In genomic region chr7:86469680-86470295, GRCh38 we compare ENCODE assay signal across 8 cellular contexts.
A peak's percentile ranks its signal among the peaks of the same experiment; 100 is the strongest.
DNase-seq lines count a peak whose midpoint lies in the region; ATAC-seq and TF ChIP-seq lines count a peak whose summit lies in the region.

No MANE protein-coding gene starts in this region.

- DNase-seq in heart left ventricle (peak in 1 of 5 donors; percentile 7), Right ventricle myocardium inferior (ENCODE audit: missing footprints) (no peak), H9 (peak; percentile 84), Karpas-422 (peak; percentile 91), amygdala (lab: John Stamatoyannopoulos, UW) (peak in 49 of 56 donors; percentile 0 to 82 (median 28)), iPS DF 19.7 (ENCODE audit: low read depth, low spot score) (peak; percentile 77)
- DNase-seq in stimulated activated CD4-positive, alpha-beta T cell treated with anti-CD3 and anti-CD28 coated beads, Interleukin-15, amount 100 ng/mL, for 24 hours: peak; percentile 62

- H3K4me2 ChIP-seq in H9 (ENCODE audit: insufficient read depth, insufficient read length, low read length): no peak overlapping the region
- H3K4me2 ChIP-seq in Karpas-422 (ENCODE audit: low read depth, low read length, poor library complexity, severe bottlenecking): no peak overlapping the region
- H3K4me2 ChIP-seq in OCI-LY3 (ENCODE audit: low read length): no peak overlapping the region

- 0 out of 4 replicates have a peak, but pooled peaks cover 0 to 2% of the 10 kb centered on the region in 2 experiments for H3K4me1 Mint-ChIP-seq in H9

- no peaks in the 10 kb centered on the region for H3K9me2 ChIP-seq in Karpas-422 (replicated peaks; ENCODE audit: insufficient read depth, low read length)

- no peak overlapping the region for H2BK5ac ChIP-seq in H9 (ENCODE audit: insufficient read length, low read length)

- H3K56ac ChIP-seq in H9 (ENCODE audit: insufficient read length, low read depth, low read length): no peak overlapping the region

- no peaks in the 10 kb centered on the region for H3K9me3 ChIP-seq in heart left ventricle
- no peaks in the 10 kb centered on the region for H3K9me3 ChIP-seq in H9 (ENCODE audit: control insufficient read depth, low read depth, low read length)
- H3K9me3 ChIP-seq in Karpas-422 (ENCODE audit: low read length): no peaks in the 10 kb centered on the region
- H3K9me3 ChIP-seq in OCI-LY3 (ENCODE audit: insufficient read depth, low read length): no peaks in the 10 kb centered on the region

- H3K27ac ChIP-seq in heart left ventricle (no peak overlapping the region), H9 (ENCODE audit: insufficient read length, low read depth, low read length) (no peak overlapping the region), Karpas-422 (ENCODE audit: low read length) (no peak overlapping the region), OCI-LY3 (ENCODE audit: low read length) (no peak overlapping the region)

- H3K79me2 ChIP-seq in H9 (ENCODE audit: insufficient read depth, low read length) (no peaks in the 10 kb centered on the region), Karpas-422 (ENCODE audit: low read length) (no peaks in the 10 kb centered on the region), OCI-LY3 (ENCODE audit: low read length) (no peaks in the 10 kb centered on the region)

- no peaks in the 10 kb centered on the region for H3K79me1 ChIP-seq in H9 (ENCODE audit: insufficient read depth, low read depth, low read length, poor library complexity, severe bottlenecking)

- no peak overlapping the region for H2BK20ac ChIP-seq in H9 (ENCODE audit: low read depth, low read length, poor library complexity, severe bottlenecking)

- H4K20me1 ChIP-seq in H9 (ENCODE audit: control insufficient read depth, insufficient read depth, insufficient read length): no peaks in the 10 kb centered on the region
- H4K20me1 ChIP-seq in Karpas-422 (ENCODE audit: insufficient read depth, low read depth, low read length): no peaks in the 10 kb centered on the region
- no peaks in the 10 kb centered on the region for H4K20me1 ChIP-seq in OCI-LY3 (ENCODE audit: insufficient read depth, low read length)

- no peaks in the 10 kb centered on the region for H3K27me3 Mint-ChIP-seq in H9 (ENCODE audit: low read depth)

- TF ChIP-seq CTCF in heart left ventricle (IDR thresholded peaks at IDR 0.05) (peak; percentile 25 to 56 (median 44)), H9 (conservative IDR thresholded peaks at IDR 0.05) (peak; percentile 88), OCI-LY3 (IDR thresholded peaks at IDR 0.05; ENCODE audit: low read depth, low read length) (peak; percentile 89)

- no peak overlapping the region for H3K23ac ChIP-seq in H9 (ENCODE audit: insufficient read length, low read depth, low read length)

- TF ChIP-seq POLR2A in heart left ventricle (IDR thresholded peaks at IDR 0.05): no peak

- H3K4me3 ChIP-seq in heart left ventricle: no peak overlapping the region
- H3K4me3 ChIP-seq in Karpas-422 (ENCODE audit: low read length): no peak overlapping the region
- H3K4me3 ChIP-seq in OCI-LY3 (ENCODE audit: low read length): no peak overlapping the region

- intact Hi-C loops in heart left ventricle (cut with DNase I): loop anchor here in 4 of 10 donors (5.0 to 10.0 kb wide), 2 partner anchors 575 to 577 kb away; no protein-coding TSS in a partner anchor
- intact Hi-C loops in Right ventricle myocardium inferior (cut with DNase I): no loop called here

- H3K23me2 ChIP-seq in H9 (ENCODE audit: insufficient read length, low read depth, low read length, poor library complexity, severe bottlenecking): no peaks in the 10 kb centered on the region

- no peak overlapping the region for H3K4me3 Mint-ChIP-seq in H9

- H3K36me3 Mint-ChIP-seq in H9 (ENCODE audit: insufficient read depth in 1 of 3, low read depth in 3 of 3): no peaks in the 10 kb centered on the region

- no peak overlapping the region for H2BK15ac ChIP-seq in H9 (ENCODE audit: low read depth, low read length)

- no peak overlapping the region for H3K14ac ChIP-seq in H9 (ENCODE audit: insufficient read depth, low read length)

- no peaks in the 10 kb centered on the region for H3K4me1 ChIP-seq in heart left ventricle
- no peaks in the 10 kb centered on the region for H3K4me1 ChIP-seq in H9 (ENCODE audit: insufficient read depth, low read length)
- no peaks in the 10 kb centered on the region for H3K4me1 ChIP-seq in Karpas-422 (ENCODE audit: low read length)
- H3K4me1 ChIP-seq in OCI-LY3 (ENCODE audit: low read length): no peaks in the 10 kb centered on the region

- no peak overlapping the region for H4K8ac ChIP-seq in H9 (replicated peaks; ENCODE audit: insufficient read length, low read depth, low read length)

- no peak overlapping the region for H2BK120ac ChIP-seq in H9 (ENCODE audit: low read depth, low read length, poor library complexity, severe bottlenecking)

- H3K9ac ChIP-seq in H9 (ENCODE audit: extremely low read depth, insufficient read length, low read length) (no peak overlapping the region), Karpas-422 (ENCODE audit: low read length) (no peak overlapping the region), OCI-LY3 (ENCODE audit: low read length) (no peak overlapping the region)

- no peak overlapping the region for H3T11ph ChIP-seq in H9 (ENCODE audit: low read length)

- no peak overlapping the region for H3K4ac ChIP-seq in H9 (ENCODE audit: low read depth, low read length)

- H3K27ac Mint-ChIP-seq in H9: no peak overlapping the region

- WGBS in heart left ventricle, 4 donors: 39 to 44% (median 41%) methylated on average over 9 of the region's 9 CpGs
- no CpG with 5 or more reads among the region's 9 CpGs for WGBS in H9 (ENCODE audit: extremely low coverage, insufficient read length, low lambda C conversion rate)

- ATAC-seq in heart left ventricle: no peak
- ATAC-seq in Right ventricle myocardium inferior: no peak

- H2AFZ ChIP-seq in H9 (ENCODE audit: low read length) (peak overlapping the region; percentile 80), Karpas-422 (ENCODE audit: low read length) (no peak overlapping the region), OCI-LY3 (ENCODE audit: low read depth, low read length) (no peak overlapping the region)

- H4K91ac ChIP-seq in H9 (ENCODE audit: insufficient read length, low read depth, low read length): no peak overlapping the region

- H3K27me3 ChIP-seq in heart left ventricle (peaks cover 0 to 3% (median 0%) of the 10 kb centered on the region in 9 donors), H9 (ENCODE audit: insufficient read depth, low read length) (no peaks in the 10 kb centered on the region), Karpas-422 (ENCODE audit: low read length) (no peaks in the 10 kb centered on the region), OCI-LY3 (ENCODE audit: low read depth, low read length) (0 out of 2 replicates have a peak, but pooled peaks cover 6% of the 10 kb centered on the region)

- H2BK12ac ChIP-seq in H9 (ENCODE audit: insufficient read length, low read depth, low read length): no peak overlapping the region

- H3K9me3 Mint-ChIP-seq in H9: no peaks in the 10 kb centered on the region

- no peak overlapping the region for H2AK5ac ChIP-seq in H9 (ENCODE audit: insufficient read length, low read length)

- no peak overlapping the region for H4K5ac ChIP-seq in H9 (ENCODE audit: insufficient read length, low read depth, low read length)

- no peak overlapping the region for H3K18ac ChIP-seq in H9 (ENCODE audit: insufficient read length, low read depth, low read length)

- H3K36me3 ChIP-seq in heart left ventricle (no peaks in the 10 kb centered on the region), Karpas-422 (ENCODE audit: insufficient read depth, low read length) (no peaks in the 10 kb centered on the region), OCI-LY3 (replicated peaks; ENCODE audit: low read depth, low read length) (no peaks in the 10 kb centered on the region)
